ENCODE assay signal across 9 cellular contexts in the genomic region with DNA sequence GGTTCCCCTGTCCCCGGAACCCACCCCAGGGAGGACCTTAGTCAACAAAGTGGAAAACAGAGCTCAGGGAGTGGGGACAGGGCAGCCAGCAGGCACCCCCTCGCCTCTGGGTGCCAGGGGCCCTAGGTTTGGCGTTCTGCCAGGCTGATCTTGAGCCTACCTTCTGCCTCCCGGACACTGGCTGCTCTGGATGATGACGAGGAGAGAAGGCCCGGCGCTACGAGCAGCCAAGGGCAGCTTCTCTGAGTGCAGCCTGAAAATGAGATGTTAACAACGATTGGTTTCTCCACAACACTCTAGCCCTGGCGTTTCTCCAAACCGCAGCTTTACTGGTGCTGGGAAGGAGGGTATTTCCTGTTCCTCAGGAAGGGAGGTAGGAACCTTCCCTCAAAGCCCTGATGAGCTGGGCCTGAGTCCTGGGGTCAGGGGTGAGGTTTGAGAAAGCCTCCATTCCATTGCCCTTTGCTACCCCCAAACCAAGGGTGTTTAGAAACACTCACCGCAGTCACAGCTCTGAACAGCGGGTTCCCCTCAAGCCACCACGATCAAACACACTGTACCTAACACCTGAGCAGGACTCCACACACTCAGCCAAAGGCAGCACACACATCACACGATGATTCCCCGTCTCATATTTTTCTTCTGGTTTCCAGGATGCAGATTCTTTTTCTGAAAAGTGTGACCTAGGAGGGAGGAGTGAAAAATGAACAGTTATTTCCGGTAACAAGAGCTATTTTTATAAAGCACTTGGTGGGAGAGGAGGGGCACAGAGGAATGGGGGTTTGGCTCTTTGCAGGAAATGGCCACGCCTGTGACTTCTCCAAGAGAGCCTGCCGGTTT. TPM values are rescaled to one million over a fixed set of nuclear protein-coding genes. Genes with fewer than 3 reads are reported as not detected.
DNase-seq lines count a peak whose midpoint lies in the region; ATAC-seq and TF ChIP-seq lines count a peak whose summit lies in the region.
"Had no signal": no experiment of that assay in that cellular context is flagged by ENCODE, and none has a peak within 500 bp of the region (broad histone marks: within the 10 kb centered on the region; RNA-seq: fewer than 3 reads in every experiment).

STING1 (minus strand) TSS at position 709 of the 840 bp plus-strand sequence. CDS start 1,054 bp downstream, outside the sequence.

- peak within 1 kb of the TSS; percentile 91 for H2BK15ac ChIP-seq in IMR-90 (ENCODE audit: low read depth, low read length)

- peak within 1 kb of the TSS; percentile 96 for H3K27ac Mint-ChIP-seq in activated naive CD8-positive, alpha-beta T cell

- no peak for TF ChIP-seq RAD21 in IMR-90 (IDR thresholded peaks at IDR 0.05; ENCODE audit: low read length)

- peak within 1 kb of the TSS; percentile 97 for H2BK120ac ChIP-seq in IMR-90 (ENCODE audit: low read depth, low read length)

- H3K4me3 ChIP-seq in IMR-90 (ENCODE audit: insufficient read depth, low read depth, low read length) (peak within 1 kb of the TSS; percentile 36), SJCRH30 (peak within 1 kb of the TSS; percentile 53)

- peak within 1 kb of the TSS; percentile 95 for H4K5ac ChIP-seq in IMR-90 (ENCODE audit: low read depth, low read length)

- H3K23ac ChIP-seq in IMR-90 (ENCODE audit: low read depth, low read length) = peak within 1 kb of the TSS; percentile 99

- H2BK5ac ChIP-seq in IMR-90 (ENCODE audit: low read depth, low read length, poor library complexity, severe bottlenecking) = peak within 1 kb of the TSS; percentile 97

- TF ChIP-seq CTCF in IMR-90 (conservative IDR thresholded peaks at IDR 0.05; ENCODE audit: low read depth, low read length) = no peak

- peaks cover 39% of the 10 kb centered on the region for H3K4me1 Mint-ChIP-seq in activated naive CD8-positive, alpha-beta T cell (ENCODE audit: low read depth)

- H3K36me3 Mint-ChIP-seq in activated naive CD8-positive, alpha-beta T cell = no peaks in the 10 kb centered on the region

- DNase-seq in NCI-H1417 (lab: John Stamatoyannopoulos, UW) = peak in 2 of 3 experiments; percentile 9 to 97
- DNase-seq in NCI-H1417 treated with DMSO at 0.1 percent for 48 hours (lab: John Stamatoyannopoulos, UW) = no peak
- DNase-seq in IMR-90 = peak; percentile 98
- DNase-seq in SJCRH30 = peak; percentile 95 to 98
- DNase-seq in Right ventricle myocardium superior = peak; percentile 88
- peak; percentile 95 for DNase-seq in renal cortical epithelial cell (ENCODE audit: low read depth)
- DNase-seq in HEK293T (ENCODE audit: extremely low spot score) = no peak

- H3K14ac ChIP-seq in IMR-90 (replicated peaks; ENCODE audit: low read depth, low read length) = peak within 1 kb of the TSS; percentile 98

- H3K4me1 ChIP-seq in IMR-90 (ENCODE audit: control insufficient read depth, insufficient read depth, low read length) = peaks cover 14% of the 10 kb centered on the region
- peaks cover 23% of the 10 kb centered on the region for H3K4me1 ChIP-seq in SJCRH30

- peak within 1 kb of the TSS; percentile 95 for H2AK5ac ChIP-seq in IMR-90 (ENCODE audit: low read depth, low read length)

- peak within 1 kb of the TSS; percentile 80 for H3K4me2 ChIP-seq in IMR-90 (ENCODE audit: low read depth, low read length)

- dilution Hi-C loops in IMR-90 (cut with HindIII; ENCODE audit: low sequenced_read_pairs, unreplicated experiment) = no loop called here

- H4K20me1 ChIP-seq in IMR-90 (ENCODE audit: insufficient read depth, low read length) = no peaks in the 10 kb centered on the region; the same call in 1 of the 2 replicates

- H3K4ac ChIP-seq in IMR-90 (ENCODE audit: low read depth, low read length) = peak within 1 kb of the TSS; percentile 99

- peak within 1 kb of the TSS; percentile 81 for H3K9ac ChIP-seq in IMR-90 (ENCODE audit: low read depth, low read length)

- intact Hi-C loops in IMR-90 (cut with micrococcal nuclease) = no loop called here
- intact Hi-C loops in Right ventricle myocardium superior (cut with DNase I) = no loop called here

- no TSS peak for BruUV-seq in IMR-90 (replicated peaks; lab: Mats Ljungman, UMichigan)

- H3K27me3 ChIP-seq in IMR-90 (ENCODE audit: control insufficient read depth, insufficient read depth, low read length) = no peaks in the 10 kb centered on the region
- no peaks in the 10 kb centered on the region for H3K27me3 ChIP-seq in SJCRH30

- H3K36me3 ChIP-seq in IMR-90 (ENCODE audit: control insufficient read depth, insufficient read depth, low read length) (peaks cover 8% of the 10 kb centered on the region), SJCRH30 (no peaks in the 10 kb centered on the region)

- POLR2A ChIA-PET in IMR-90 (lab: Charles Lee; ENCODE audit: unreplicated experiment) (interaction anchor here (0.5 kb wide), 1 partner anchor 837 kb away, joined by 5 read pairs; no protein-coding TSS in a partner anchor), HEK293T (lab: Yijun Ruan, JAX) (interaction anchor here (1.0 to 3.9 kb wide), 4 partner anchors 15 to 140 kb away, joined by 3 to 17 read pairs (median 4); partner anchors contain the start of genes DNAJC18 and UBE2D2)

- CTCF ChIA-PET in IMR-90 (lab: Yijun Ruan, JAX) = interaction anchor here (0.7 to 1.1 kb wide), 4 partner anchors 24 to 59 kb away, joined by 3 to 4 read pairs (median 3); no protein-coding TSS in a partner anchor
- CTCF ChIA-PET in HEK293T (lab: Yijun Ruan, JAX) = interaction anchor here (0.6 to 1.0 kb wide), 2 partner anchors 14 to 74 kb away, joined by 3 read pairs; no protein-coding TSS in a partner anchor

- WGBS in IMR-90 (ENCODE audit: extremely low coverage in 2 of 2, insufficient read length in 1 of 2), 2 experiments = 0% methylated on average over 2 of the region's 19 CpGs; no CpG with 5 or more reads in 1 of the 2 experiments

- H3K4me3 Mint-ChIP-seq in activated naive CD8-positive, alpha-beta T cell = peak within 1 kb of the TSS; percentile 90

- ATAC-seq in IMR-90 (ENCODE audit: low read depth) = peak; percentile 90
- peak; percentile 84 for ATAC-seq in Right ventricle myocardium superior (ENCODE audit: poor library complexity)

- no peaks in the 10 kb centered on the region for H3K9me3 Mint-ChIP-seq in activated naive CD8-positive, alpha-beta T cell (ENCODE audit: low read depth)

- H4K91ac ChIP-seq in IMR-90 (ENCODE audit: insufficient read depth, low read depth, low read length) = peak within 1 kb of the TSS; percentile 99

- H3K9me3 ChIP-seq in IMR-90 (ENCODE audit: control insufficient read depth, insufficient read depth, low read length) (no peaks in the 10 kb centered on the region), SJCRH30 (replicated peaks) (no peaks in the 10 kb centered on the region)

- H3K18ac ChIP-seq in IMR-90 (ENCODE audit: low read depth, low read length) = peak within 1 kb of the TSS; percentile 93

- H3K9me1 ChIP-seq in IMR-90 (ENCODE audit: insufficient read depth, low read length) = peaks cover 10% of the 10 kb centered on the region

- H3K27ac ChIP-seq in IMR-90 (ENCODE audit: insufficient read depth, low read length) = peak within 1 kb of the TSS; percentile 95
- peak within 1 kb of the TSS; percentile 50 for H3K27ac ChIP-seq in SJCRH30
- H3K27ac ChIP-seq: 22Rv1 had no signal

- peak within 1 kb of the TSS; percentile 70 to 98 for H4K8ac ChIP-seq in IMR-90 (ENCODE audit: low read depth in 2 of 2, low read length in 2 of 2)

- H3K27me3 Mint-ChIP-seq in activated naive CD8-positive, alpha-beta T cell = no peaks in the 10 kb centered on the region

- H2AK9ac ChIP-seq in IMR-90 (replicated peaks; ENCODE audit: low read depth, low read length, poor library complexity) = peak within 1 kb of the TSS; percentile 98

- peak within 1 kb of the TSS; percentile 88 for H3K56ac ChIP-seq in IMR-90 (ENCODE audit: extremely low read depth, insufficient read depth, low read length)

- in situ Hi-C loops in IMR-90 (cut with MboI; ENCODE audit: low sequenced_read_pairs) = no loop called here

- peaks cover 15 to 34% of the 10 kb centered on the region in 2 experiments for H3K79me1 ChIP-seq in IMR-90 (ENCODE audit: low read depth in 1 of 2, low read length in 2 of 2)

- peak within 1 kb of the TSS; percentile 93 for H2BK20ac ChIP-seq in IMR-90 (ENCODE audit: low read depth, low read length)

- no peak; the same call in 1 of the 2 replicates for TF ChIP-seq POLR2A in IMR-90 (IDR thresholded peaks at IDR 0.05; ENCODE audit: low read depth, low read length)

- H2AFZ ChIP-seq in IMR-90 (replicated peaks; ENCODE audit: low read length, poor library complexity) = peak within 1 kb of the TSS; percentile 87

TF ChIP-seq in IMR-90, 13 proteins besides CTCF, POLR2A, EP300 and RAD21:
- TF ChIP-seq RCOR1 (IDR thresholded peaks at IDR 0.05; ENCODE audit: insufficient replicate concordance, low read length) (no peak), FOS (IDR thresholded peaks at IDR 0.05; ENCODE audit: low read depth, low read length) (0 out of 2 replicates have a peak, but pooled peaks have one; percentile 4)

TF ChIP-seq in HEK293T, 16 proteins besides CTCF, POLR2A, EP300 and RAD21 (continues in another document):
- no peak for TF ChIP-seq ELF4 (IDR thresholded peaks at IDR 0.05)
- no peak for TF ChIP-seq SP1 (IDR thresholded peaks at IDR 0.05)
- no peak for TF ChIP-seq L3MBTL2 (conservative IDR thresholded peaks at IDR 0.05)
- TF ChIP-seq SUZ12 (IDR thresholded peaks at IDR 0.05) = no peak
- TF ChIP-seq, protein P1, sequence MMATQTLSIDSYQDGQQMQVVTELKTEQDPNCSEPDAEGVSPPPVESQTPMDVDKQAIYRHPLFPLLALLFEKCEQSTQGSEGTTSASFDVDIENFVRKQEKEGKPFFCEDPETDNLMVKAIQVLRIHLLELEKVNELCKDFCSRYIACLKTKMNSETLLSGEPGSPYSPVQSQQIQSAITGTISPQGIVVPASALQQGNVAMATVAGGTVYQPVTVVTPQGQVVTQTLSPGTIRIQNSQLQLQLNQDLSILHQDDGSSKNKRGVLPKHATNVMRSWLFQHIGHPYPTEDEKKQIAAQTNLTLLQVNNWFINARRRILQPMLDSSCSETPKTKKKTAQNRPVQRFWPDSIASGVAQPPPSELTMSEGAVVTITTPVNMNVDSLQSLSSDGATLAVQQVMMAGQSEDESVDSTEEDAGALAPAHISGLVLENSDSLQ (IDR thresholded peaks at IDR 0.05) = no peak
- TF ChIP-seq FOXA1 (IDR thresholded peaks at IDR 0.05) = no peak
- no peak for TF ChIP-seq CTBP1 (IDR thresholded peaks at IDR 0.05; ENCODE audit: borderline replicate concordance)
- no peak for TF ChIP-seq NFRKB (IDR thresholded peaks at IDR 0.05)
- TF ChIP-seq FOXK2 (IDR thresholded peaks at IDR 0.05) = no peak
- TF ChIP-seq TARDBP (IDR thresholded peaks at IDR 0.05) = no peak
- no peak for TF ChIP-seq ARNT (IDR thresholded peaks at IDR 0.05)
- TF ChIP-seq HDGF (IDR thresholded peaks at IDR 0.05; ENCODE audit: borderline replicate concordance) = no peak
- no peak for TF ChIP-seq FOXM1 (IDR thresholded peaks at IDR 0.05; ENCODE audit: borderline replicate concordance)
- TF ChIP-seq ZNF384 (IDR thresholded peaks at IDR 0.05) = no peak

RNA-seq across cellular contexts. Expression of gene STING1, which starts in this region (rescaled TPM):
- total RNA-seq in IMR-90 (2012; rRNA removed) = 18.6 and 20.6 TPM in 2 replicates
- 61.5 and 63.5 TPM in 2 replicates for polyA plus RNA-seq in IMR-90 (2012; rRNA removed)
- polyA plus RNA-seq in IMR-90 (2012; cell fraction: cytosol; rRNA removed) = 25.4 and 62.7 TPM in 2 replicates
- polyA plus RNA-seq in IMR-90 (2012; cell fraction: nucleus; rRNA removed; ENCODE audit: low replicate concordance) = 170 and 329 TPM in 2 replicates
- 13.2 and 15.0 TPM in 2 replicates for total RNA-seq in SJCRH30 (2014; rRNA removed; shearing (Covaris generic))
- total RNA-seq in Right ventricle myocardium superior = 39.0 TPM
- 12.4 and 15.5 TPM in 2 replicates for total RNA-seq in renal cortical epithelial cell

Comparison
In these comparisons a context has a peak if more than half of its experiments do, and no peak if none do; other contexts are left out.
1. DNase-seq: peak in NCI-H1417 (2 of 3), IMR-90 (single experiment), SJCRH30 (2 of 2), Right ventricle myocardium superior (single experiment) and renal cortical epithelial cell (single experiment); none in NCI-H1417 treated with DMSO at 0.1 percent for 48 hours (single experiment) and HEK293T (single experiment).